Comparison of ENCODE assay signal across 18 cellular contexts in the genomic region with DNA sequence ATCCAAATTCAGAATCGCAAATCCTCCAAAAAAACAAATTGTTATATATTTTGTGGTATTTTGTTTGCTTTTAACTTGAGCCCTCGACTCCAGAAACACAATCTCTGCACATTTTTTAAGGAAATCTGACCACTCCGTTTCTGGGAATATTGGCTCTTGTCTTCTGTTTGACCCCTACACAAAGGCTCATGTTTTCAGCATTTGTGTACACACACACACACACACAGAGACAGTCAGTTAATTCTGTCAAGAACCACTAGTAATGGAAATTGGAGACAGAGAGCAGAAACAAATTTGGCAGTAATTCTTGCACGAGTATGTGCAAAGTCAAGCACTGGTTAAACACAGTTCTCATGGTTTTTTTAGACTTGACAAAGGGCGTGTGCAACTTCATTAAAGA.
DNase-seq lines count a peak whose midpoint lies in the region; ATAC-seq and TF ChIP-seq lines count a peak whose summit lies in the region.
"Had no signal": no experiment of that assay in that cellular context is flagged by ENCODE, and none has a peak within 500 bp of the region (broad histone marks: within the 10 kb centered on the region; RNA-seq: fewer than 3 reads in every experiment).

No MANE protein-coding gene starts in this region.

- H3K4me3 ChIP-seq in Panc1 (ENCODE audit: low read depth in 2 of 2, low read length in 2 of 2) (no peak overlapping the region), stomach smooth muscle (ENCODE audit: low read length in 2 of 2) (peak overlapping the region in 1 of 2 donors; percentile 9), aorta (ENCODE audit: low read length in 2 of 2) (no peak overlapping the region)
- H3K4me3 ChIP-seq in CD8-positive, alpha-beta T cell (ENCODE audit: low read depth, low read length), result no peak overlapping the region
- H3K4me3 ChIP-seq: K562, PC-9, upper lobe of left lung had no signal

- H3K27me3 Mint-ChIP-seq in brain, result peaks cover 3% of the 10 kb centered on the region
- H3K27me3 Mint-ChIP-seq in CD8-positive, alpha-beta T cell (ENCODE audit: low read depth), result no peaks in the 10 kb centered on the region

- TF ChIP-seq CTCF in Panc1 (IDR thresholded peaks at IDR 0.05) (no peak), brain (conservative IDR thresholded peaks at IDR 0.05) (no peak)
- no peak for TF ChIP-seq CTCF in CD8-positive, alpha-beta T cell (IDR thresholded peaks at IDR 0.05)

- in situ Hi-C loops in Panc1 (cut with HindIII; ENCODE audit: low pct_unique_long_range_greater_than_20kb, low sequenced_read_pairs), result no loop called here

- H3K27ac ChIP-seq in Panc1 (ENCODE audit: low read length) (no peak overlapping the region), stomach smooth muscle (ENCODE audit: low read length) (peak overlapping the region; percentile 89), aorta (ENCODE audit: low read depth in 1 of 2, low read length in 2 of 2) (no peak overlapping the region)
- no peak overlapping the region for H3K27ac ChIP-seq in CD8-positive, alpha-beta T cell (ENCODE audit: low read depth, low read length)
- H3K27ac ChIP-seq: PC-9 had no signal

- BruUV-seq in Panc1 (replicated peaks; lab: Mats Ljungman, UMichigan), result TSS peak; percentile 9

- no peak overlapping the region for H3K9ac ChIP-seq in stomach smooth muscle (ENCODE audit: low read length in 2 of 2)

- no peaks in the 10 kb centered on the region for H3K9me3 Mint-ChIP-seq in brain
- H3K9me3 Mint-ChIP-seq in CD8-positive, alpha-beta T cell, result no peaks in the 10 kb centered on the region

- H3K36me3 Mint-ChIP-seq in brain, result peaks cover 59% of the 10 kb centered on the region
- H3K36me3 Mint-ChIP-seq in CD8-positive, alpha-beta T cell, result peaks cover 19% of the 10 kb centered on the region
- H3K36me3 Mint-ChIP-seq: memory B cell had no signal

- H3K4me1 Mint-ChIP-seq in brain, result peaks cover 95% of the 10 kb centered on the region
- peaks cover 24% of the 10 kb centered on the region for H3K4me1 Mint-ChIP-seq in CD8-positive, alpha-beta T cell (ENCODE audit: low read depth)
- H3K4me1 Mint-ChIP-seq: memory B cell had no signal

- DNase-seq in Panc1 (ENCODE audit: low read depth, low spot score) (no peak), left kidney (ENCODE audit: low read depth, low spot score) (peak; percentile 70), inferior parietal cortex (ENCODE audit: extremely low spot score) (no peak), aorta (no peak), kidney tubule cell (ENCODE audit: low spot score) (no peak)
- no peak for DNase-seq in CD8-positive, alpha-beta T cell
- DNase-seq: activated naive CD4-positive, alpha-beta T cell treated with anti-CD3 and anti-CD28 coated beads, Interleukin-2, amount 50 U/mL, for 16 hours; cerebellar nuclear complex; NCI-H510A; PC-9; stimulated activated CD4-positive, alpha-beta T cell treated with anti-CD3 and anti-CD28 coated beads, Interleukin-15, amount 100 ng/mL, for 24 hours; upper lobe of left lung had no signal

- ATAC-seq in Panc1, result no peak
- no peak for ATAC-seq in aorta (ENCODE audit: low FRiP score)
- ATAC-seq in CD8-positive, alpha-beta T cell, result no peak
- ATAC-seq: activated CD4-positive, CD25-positive, alpha-beta regulatory T cell treated with anti-CD3 and anti-CD28 coated beads, Interleukin-2, amount 50 U/mL, for 24 hours; K562 had no signal

- WGBS in aorta, 2 donors, result 19 to 33% methylated on average over 5 of the region's 5 CpGs

- peak overlapping the region in 3 of 5 experiments; percentile 2 to 23 (median 16) for H3K4me3 Mint-ChIP-seq in brain
- H3K4me3 Mint-ChIP-seq in CD8-positive, alpha-beta T cell, result no peak overlapping the region
- H3K4me3 Mint-ChIP-seq: CD14-positive monocyte, memory B cell had no signal

- peak overlapping the region; percentile 3 to 93 (median 78) for H3K27ac Mint-ChIP-seq in brain
- no peak overlapping the region for H3K27ac Mint-ChIP-seq in CD8-positive, alpha-beta T cell
- H3K27ac Mint-ChIP-seq: CD14-positive monocyte, memory B cell had no signal

- POLR2A ChIA-PET in Panc1 (lab: Charles Lee), result no interaction called here
- POLR2A ChIA-PET in CD8-positive, alpha-beta T cell (lab: Charles Lee), result no interaction called here

- intact Hi-C loops in Panc1 (cut with micrococcal nuclease; ENCODE audit: unreplicated experiment) (no loop called here), aorta (cut with DNase I) (no loop called here)
- intact Hi-C loops in CD8-positive, alpha-beta T cell (cut with DNase I, micrococcal nuclease), result no loop called here

- no peaks in the 10 kb centered on the region for H3K9me3 ChIP-seq in Panc1 (ENCODE audit: control insufficient read depth, insufficient read depth, low read depth, low read length)
- no peaks in the 10 kb centered on the region for H3K9me3 ChIP-seq in stomach smooth muscle (ENCODE audit: control insufficient read depth in 2 of 2, low read length in 2 of 2)
- H3K9me3 ChIP-seq in aorta (ENCODE audit: control insufficient read depth, low read length), result no peaks in the 10 kb centered on the region
- no peaks in the 10 kb centered on the region for H3K9me3 ChIP-seq in CD8-positive, alpha-beta T cell (ENCODE audit: low read length)
- H3K9me3 ChIP-seq: upper lobe of left lung had no signal

- H3K36me3 ChIP-seq in Panc1 (ENCODE audit: control insufficient read depth, insufficient read depth, low read length) (peaks cover 24% of the 10 kb centered on the region), stomach smooth muscle (ENCODE audit: control insufficient read depth in 2 of 2, insufficient read depth in 2 of 2, low read length in 2 of 2) (peaks cover 10 to 11% of the 10 kb centered on the region in 2 donors), aorta (ENCODE audit: control insufficient read depth in 1 of 2, insufficient read depth in 2 of 2, low read length in 1 of 2) (no peaks in the 10 kb centered on the region)
- no peaks in the 10 kb centered on the region for H3K36me3 ChIP-seq in CD8-positive, alpha-beta T cell (ENCODE audit: insufficient read depth, low read length)

- H3K4me1 ChIP-seq in Panc1 (ENCODE audit: control insufficient read depth, insufficient read depth, low read length), result peaks cover 11% of the 10 kb centered on the region
- peaks cover 56% of the 10 kb centered on the region for H3K4me1 ChIP-seq in stomach smooth muscle (ENCODE audit: control insufficient read depth, insufficient read depth, low read length)
- H3K4me1 ChIP-seq in aorta (ENCODE audit: control insufficient read depth in 1 of 2, insufficient read depth in 2 of 2, low read length in 2 of 2), result no peaks in the 10 kb centered on the region
- H3K4me1 ChIP-seq in CD8-positive, alpha-beta T cell (ENCODE audit: insufficient read depth, low read length), result peaks cover 19% of the 10 kb centered on the region

- H3K27me3 ChIP-seq in Panc1 (ENCODE audit: control insufficient read depth, insufficient read depth, low read length) (no peaks in the 10 kb centered on the region), stomach smooth muscle (ENCODE audit: control insufficient read depth in 1 of 2, insufficient read depth in 2 of 2, low read length in 2 of 2) (no peaks in the 10 kb centered on the region), aorta (ENCODE audit: control insufficient read depth in 1 of 2, insufficient read depth in 2 of 2, low read length in 1 of 2) (no peaks in the 10 kb centered on the region)
- no peaks in the 10 kb centered on the region for H3K27me3 ChIP-seq in CD8-positive, alpha-beta T cell (ENCODE audit: insufficient read depth, low read length)
- H3K27me3 ChIP-seq: upper lobe of left lung had no signal

- CTCF ChIA-PET in Panc1 (lab: Charles Lee), result no interaction called here
- CTCF ChIA-PET in CD8-positive, alpha-beta T cell (lab: Charles Lee), result interaction anchor here (1.7 to 1.9 kb wide), 3 partner anchors 19 to 20 kb away, joined by 4 to 5 read pairs (median 5); no protein-coding TSS in a partner anchor
